ENCODE assay signal across 16 cellular contexts in the genomic region with DNA sequence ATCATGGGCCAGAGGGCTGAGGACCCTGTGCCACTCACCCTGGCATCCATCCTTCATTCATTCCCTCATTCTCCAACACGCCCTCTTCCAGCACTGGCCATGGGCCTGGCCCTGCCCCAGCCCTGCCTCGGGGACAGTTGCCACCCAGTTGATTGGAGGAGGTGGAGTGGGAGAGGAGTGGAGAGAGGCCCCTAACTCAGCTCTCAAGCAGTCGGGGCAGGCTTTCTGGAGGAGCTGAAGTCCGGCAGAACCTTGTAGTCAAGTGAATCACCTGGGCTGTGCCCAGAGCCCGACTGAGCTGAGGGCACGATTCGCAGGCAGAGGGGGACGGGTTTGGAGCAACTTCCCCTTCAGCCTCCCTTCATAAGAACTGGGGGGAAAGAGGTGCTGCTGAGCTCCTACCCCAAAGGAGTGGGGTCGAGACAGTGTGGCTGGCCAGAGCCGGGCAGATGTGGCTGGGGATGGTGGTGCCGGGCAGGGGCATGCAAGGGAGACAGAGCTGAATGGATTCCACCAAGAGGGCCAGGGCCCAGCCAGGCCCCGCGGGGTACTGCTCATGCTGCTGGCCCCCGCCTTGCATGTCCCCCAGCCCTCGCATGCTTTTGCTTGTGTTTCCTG. TPM values are rescaled to one million over a fixed set of nuclear protein-coding genes. Genes with fewer than 3 reads are reported as not detected.
DNase-seq lines count a peak whose midpoint lies in the region; ATAC-seq, FAIRE-seq and TF ChIP-seq lines count a peak whose summit lies in the region.
"Had no signal": no experiment of that assay in that cellular context is flagged by ENCODE, and none has a peak within 500 bp of the region (broad histone marks: within the 10 kb centered on the region; RNA-seq: fewer than 3 reads in every experiment).

No MANE protein-coding gene starts in this region.

- no peak for TF ChIP-seq POLR2A in HepG2 (IDR thresholded peaks at IDR 0.05; ENCODE audit: insufficient read depth in 1 of 2, low read depth in 2 of 2, low read length in 2 of 2)

- no peaks in the 10 kb centered on the region for H3K36me3 ChIP-seq in left ventricle myocardium inferior
- no peaks in the 10 kb centered on the region for H3K36me3 ChIP-seq in HepG2 (replicated peaks in 1 of 2; ENCODE audit: control insufficient read depth in 1 of 2, insufficient read depth in 2 of 2, low read length in 2 of 2)
- H3K36me3 ChIP-seq in upper lobe of right lung, result no peaks in the 10 kb centered on the region
- H3K36me3 ChIP-seq: Peyer's patch had no signal

- H2AFZ ChIP-seq in HepG2 (ENCODE audit: low read length), result no peak overlapping the region

- H3K27ac ChIP-seq in left ventricle myocardium inferior (replicated peaks), result no peak overlapping the region
- no peak overlapping the region for H3K27ac ChIP-seq in HepG2 (ENCODE audit: extremely low read length, insufficient read depth, low read length)
- H3K27ac ChIP-seq in upper lobe of right lung, result no peak overlapping the region
- H3K27ac ChIP-seq: 22Rv1, Peyer's patch had no signal

- H3K9me3 ChIP-seq in left ventricle myocardium inferior (replicated peaks) (no peaks in the 10 kb centered on the region), HepG2 (ENCODE audit: low read length) (no peaks in the 10 kb centered on the region), upper lobe of right lung (no peaks in the 10 kb centered on the region)
- H3K9me3 ChIP-seq: Peyer's patch had no signal

- H3K79me2 ChIP-seq in HepG2 (ENCODE audit: insufficient read depth, low read length), result no peaks in the 10 kb centered on the region

- no peak overlapping the region for H3K9ac ChIP-seq in HepG2 (ENCODE audit: insufficient read depth, low read depth, low read length)

- no peaks in the 10 kb centered on the region for H3K9me3 Mint-ChIP-seq in chondrocyte (ENCODE audit: low read depth)
- no peaks in the 10 kb centered on the region for H3K9me3 Mint-ChIP-seq in progenitor cell of endocrine pancreas (ENCODE audit: low read depth)

- POLR2A ChIA-PET in HepG2 (lab: Yijun Ruan, JAX), result no interaction called here

- no peak for FAIRE-seq in HepG2 (lab: Jason Lieb, UNC)
- FAIRE-seq: G401.6 had no signal

- no peak for TF ChIP-seq RAD21 in HepG2 (CRISPR knock-in tag; IDR thresholded peaks at IDR 0.05)

- no peaks in the 10 kb centered on the region for H3K27me3 Mint-ChIP-seq in chondrocyte (ENCODE audit: low read depth)
- peaks cover 4% of the 10 kb centered on the region for H3K27me3 Mint-ChIP-seq in progenitor cell of endocrine pancreas

- ATAC-seq in Right ventricle myocardium inferior, result no peak
- peak; percentile 60 for ATAC-seq in HepG2
- peak; percentile 10 for ATAC-seq in upper lobe of right lung
- no peak for ATAC-seq in GM21786 (IDR thresholded peaks at IDR 0.05; ENCODE audit: unreplicated experiment)

- intact Hi-C loops in Right ventricle myocardium inferior (cut with DNase I), result no loop called here
- intact Hi-C loops in left ventricle myocardium inferior (cut with micrococcal nuclease), result no loop called here
- intact Hi-C loops in HepG2 (cut with micrococcal nuclease; ENCODE audit: unreplicated experiment), result no loop called here
- intact Hi-C loops in upper lobe of right lung (cut with DNase I), result no loop called here

- H3K27ac Mint-ChIP-seq in chondrocyte (ENCODE audit: unreplicated experiment) (peak overlapping the region; percentile 32), progenitor cell of endocrine pancreas (no peak overlapping the region)

- no peaks in the 10 kb centered on the region for H3K4me1 ChIP-seq in left ventricle myocardium inferior
- H3K4me1 ChIP-seq in HepG2 (ENCODE audit: insufficient read depth, low read length), result no peaks in the 10 kb centered on the region
- H3K4me1 ChIP-seq in upper lobe of right lung, result no peaks in the 10 kb centered on the region
- H3K4me1 ChIP-seq: Peyer's patch had no signal

- H3K27me3 ChIP-seq in left ventricle myocardium inferior (ENCODE audit: low read depth) (peaks cover 4% of the 10 kb centered on the region), HepG2 (ENCODE audit: control insufficient read depth in 1 of 2, insufficient read depth in 2 of 2, low read length in 2 of 2) (peaks cover 5 to 30% of the 10 kb centered on the region in 2 experiments; a peak in 3 of 5 replicates), upper lobe of right lung (no peaks in the 10 kb centered on the region)
- H3K27me3 ChIP-seq: Peyer's patch had no signal

- H4K20me1 ChIP-seq in HepG2 (ENCODE audit: insufficient read depth, low read length), result no peaks in the 10 kb centered on the region

- BruUV-seq in HepG2 (replicated peaks; lab: Mats Ljungman, UMichigan), result no TSS peak

- CTCF ChIA-PET in HepG2 (lab: Yijun Ruan, JAX; ENCODE audit: low intra/inter-chr PET ratio, low total read pairs), result no interaction called here

- TF ChIP-seq EP300 in HepG2 (IDR thresholded peaks at IDR 0.05; ENCODE audit: low read depth in 2 of 2, low read length in 2 of 2) (no peak), HepG2 (CRISPR knock-in tag; IDR thresholded peaks at IDR 0.05; ENCODE audit: borderline replicate concordance) (no peak)

- DNase-seq in Right ventricle myocardium inferior (ENCODE audit: missing footprints), result peak; percentile 30
- DNase-seq in left ventricle myocardium inferior, result no peak
- DNase-seq in chondrocyte (ENCODE audit: low spot score), result no peak
- no peak for DNase-seq in HepG2 (ENCODE audit: low spot score)
- DNase-seq in upper lobe of right lung, result no peak
- DNase-seq in nucleus accumbens (lab: John Stamatoyannopoulos, UW), result no peak
- no peak for DNase-seq in progenitor cell of endocrine pancreas (ENCODE audit: low spot score, unreplicated experiment)
- DNase-seq: DND-41, GOT3, NCI-H2081 treated with DMSO at 0.1 percent for 48 hours, NCI-H510A treated with DMSO at 0.1 percent for 48 hours, SIG-M5 had no signal

- H3K36me3 Mint-ChIP-seq in chondrocyte (ENCODE audit: low read depth), result peaks cover 7% of the 10 kb centered on the region
- no peaks in the 10 kb centered on the region for H3K36me3 Mint-ChIP-seq in progenitor cell of endocrine pancreas (ENCODE audit: insufficient read depth)

- no peaks in the 10 kb centered on the region for H3K4me1 Mint-ChIP-seq in chondrocyte (ENCODE audit: low read depth)
- H3K4me1 Mint-ChIP-seq in progenitor cell of endocrine pancreas (ENCODE audit: low read depth), result no peaks in the 10 kb centered on the region

- TF ChIP-seq CTCF in left ventricle myocardium inferior (IDR thresholded peaks at IDR 0.05; ENCODE audit: borderline replicate concordance) (no peak), chondrocyte (IDR thresholded peaks at IDR 0.05) (no peak), HepG2 (CRISPR knock-in tag; IDR thresholded peaks at IDR 0.05) (no peak), upper lobe of right lung (IDR thresholded peaks at IDR 0.05) (no peak), progenitor cell of endocrine pancreas (IDR thresholded peaks at IDR 0.05; ENCODE audit: unreplicated experiment) (no peak)

- H3K4me3 Mint-ChIP-seq in chondrocyte (ENCODE audit: unreplicated experiment), result no peak overlapping the region
- no peak overlapping the region for H3K4me3 Mint-ChIP-seq in progenitor cell of endocrine pancreas (ENCODE audit: low read depth)

- WGBS in HepG2 (ENCODE audit: low lambda C conversion rate), result 15% methylated on average over 7 of the region's 15 CpGs

- H3K4me2 ChIP-seq in HepG2 (ENCODE audit: low read depth, low read length), result no peak overlapping the region

- H3K4me3 ChIP-seq in left ventricle myocardium inferior (no peak overlapping the region), HepG2 (replicated peaks in 1 of 3; ENCODE audit: insufficient read depth in 1 of 3, low read depth in 2 of 3, low read length in 3 of 3) (no peak overlapping the region), upper lobe of right lung (no peak overlapping the region)
- H3K4me3 ChIP-seq: Peyer's patch had no signal

- in situ Hi-C loops in HepG2 (cut with HindIII; ENCODE audit: extremely low pct_ligation_motif_present, low pct_unique_long_range_greater_than_20kb), result no loop called here

RNA-seq across cellular contexts. Expression of gene DNM1, which starts 29.7 kb away (rescaled TPM):
- total RNA-seq in Right ventricle myocardium inferior (6.1 TPM), left ventricle myocardium inferior (4.9 TPM), chondrocyte (87.0 to 127 TPM (median 91.9 TPM) in 3 replicates), HepG2 (2016; rRNA removed; fragmentation: Illumina TruSeq; extraction: Trizol) (0.13 and 0.15 TPM in 2 replicates), upper lobe of right lung (5.2 TPM), progenitor cell of endocrine pancreas (34.1 and 38.0 TPM in 2 replicates)
- total RNA-seq in HepG2 (2016; cell fraction: cytosol; rRNA removed; fragmentation: Illumina TruSeq; extraction: Trizol; ENCODE audit: low read depth), result 0.10 TPM in 1 of 2 replicates, not detected in the other
- total RNA-seq in HepG2 (2016; cell fraction: insoluble cytoplasmic fraction; rRNA removed; fragmentation: Illumina TruSeq; extraction: Trizol), result 0.15 TPM in 1 of 2 replicates, not detected in the other
- total RNA-seq in HepG2 (2016; cell fraction: membrane; rRNA removed; fragmentation: Illumina TruSeq; extraction: Trizol), result 0.21 TPM in 1 of 2 replicates, not detected in the other
- total RNA-seq in HepG2 (2016; cell fraction: nucleus; rRNA removed; fragmentation: Illumina TruSeq; extraction: Trizol), result 0.22 and 0.38 TPM in 2 replicates
- polyA plus RNA-seq in HepG2 (2011; rRNA removed), result 0.58 and 0.91 TPM in 2 replicates
- polyA plus RNA-seq in HepG2 (2011; cell fraction: cytosol; rRNA removed), result 0.10 and 0.23 TPM in 2 replicates
- 5.5 and 6.4 TPM in 2 replicates for polyA plus RNA-seq in HepG2 (2011; cell fraction: nucleus; rRNA removed)
- polyA plus RNA-seq in HepG2 (2012), result 1.1 and 1.8 TPM in 2 replicates
- polyA plus RNA-seq in HepG2 (2016; cell fraction: cytosol; fragmentation: Illumina TruSeq; extraction: Trizol; ENCODE audit: low read depth), result 0.06 and 2.2 TPM in 2 replicates
- polyA plus RNA-seq in HepG2 (2016; cell fraction: insoluble cytoplasmic fraction; fragmentation: Illumina TruSeq; extraction: Trizol; ENCODE audit: low read depth), result 0.17 and 0.45 TPM in 2 replicates
- polyA plus RNA-seq in HepG2 (2016; cell fraction: membrane; fragmentation: Illumina TruSeq; extraction: Trizol; ENCODE audit: low read depth), result 0.13 TPM in 1 of 2 replicates, not detected in the other
- polyA plus RNA-seq in HepG2 (2016; cell fraction: nucleus; fragmentation: Illumina TruSeq; extraction: Trizol; ENCODE audit: insufficient read depth, low read depth), result 0.47 and 1.9 TPM in 2 replicates
- 2.0 and 4.0 TPM in 2 replicates for polyA minus RNA-seq in HepG2 (2011; rRNA and poly(A)+ RNA removed; ENCODE audit: low replicate concordance)
- polyA minus RNA-seq in HepG2 (2011; cell fraction: cytosol; rRNA and poly(A)+ RNA removed), result 0.69 TPM in 1 of 2 replicates, not detected in the other
- polyA minus RNA-seq in HepG2 (2011; cell fraction: nucleus; rRNA and poly(A)+ RNA removed), result 5.0 and 6.2 TPM in 2 replicates

RNA-seq across cellular contexts. Expression of gene CIZ1, which starts 41.5 kb away (rescaled TPM):
- total RNA-seq in Right ventricle myocardium inferior (69.3 TPM), left ventricle myocardium inferior (74.9 TPM), chondrocyte (130 to 147 TPM (median 140 TPM) in 3 replicates), HepG2 (2016; rRNA removed; fragmentation: Illumina TruSeq; extraction: Trizol) (25.8 and 30.6 TPM in 2 replicates), upper lobe of right lung (107 TPM), progenitor cell of endocrine pancreas (155 and 164 TPM in 2 replicates)
- total RNA-seq in HepG2 (2016; cell fraction: cytosol; rRNA removed; fragmentation: Illumina TruSeq; extraction: Trizol; ENCODE audit: low read depth), result 36.1 and 38.7 TPM in 2 replicates
- 18.6 and 29.5 TPM in 2 replicates for total RNA-seq in HepG2 (2016; cell fraction: insoluble cytoplasmic fraction; rRNA removed; fragmentation: Illumina TruSeq; extraction: Trizol)
- 57.5 and 63.8 TPM in 2 replicates for total RNA-seq in HepG2 (2016; cell fraction: membrane; rRNA removed; fragmentation: Illumina TruSeq; extraction: Trizol)
- 29.5 and 33.7 TPM in 2 replicates for total RNA-seq in HepG2 (2016; cell fraction: nucleus; rRNA removed; fragmentation: Illumina TruSeq; extraction: Trizol)
- polyA plus RNA-seq in HepG2 (2011; rRNA removed), result 50.3 and 54.7 TPM in 2 replicates
- 20.5 and 28.3 TPM in 2 replicates for polyA plus RNA-seq in HepG2 (2011; cell fraction: cytosol; rRNA removed)
- 114 and 121 TPM in 2 replicates for polyA plus RNA-seq in HepG2 (2011; cell fraction: nucleus; rRNA removed)
- polyA plus RNA-seq in HepG2 (2012), result 52.9 and 73.1 TPM in 2 replicates
- 70.7 and 77.7 TPM in 2 replicates for polyA plus RNA-seq in HepG2 (2016; cell fraction: cytosol; fragmentation: Illumina TruSeq; extraction: Trizol; ENCODE audit: low read depth)
- polyA plus RNA-seq in HepG2 (2016; cell fraction: insoluble cytoplasmic fraction; fragmentation: Illumina TruSeq; extraction: Trizol; ENCODE audit: low read depth), result 39.9 and 54.4 TPM in 2 replicates
- polyA plus RNA-seq in HepG2 (2016; cell fraction: membrane; fragmentation: Illumina TruSeq; extraction: Trizol; ENCODE audit: low read depth), result 97.4 and 105 TPM in 2 replicates
- polyA plus RNA-seq in HepG2 (2016; cell fraction: nucleus; fragmentation: Illumina TruSeq; extraction: Trizol; ENCODE audit: insufficient read depth, low read depth), result 115 and 119 TPM in 2 replicates
- polyA minus RNA-seq in HepG2 (2011; rRNA and poly(A)+ RNA removed; ENCODE audit: low replicate concordance), result 51.1 and 193 TPM in 2 replicates
- polyA minus RNA-seq in HepG2 (2011; cell fraction: cytosol; rRNA and poly(A)+ RNA removed), result 20.0 and 26.1 TPM in 2 replicates
- 18.0 and 23.8 TPM in 2 replicates for polyA minus RNA-seq in HepG2 (2011; cell fraction: nucleus; rRNA and poly(A)+ RNA removed)

RNA-seq across cellular contexts. Expression of gene GOLGA2, which starts 42.9 kb away (rescaled TPM):
- total RNA-seq in Right ventricle myocardium inferior, result 76.4 TPM
- 86.9 TPM for total RNA-seq in left ventricle myocardium inferior
- total RNA-seq in chondrocyte, result 201 to 243 TPM (median 210 TPM) in 3 replicates
- 35.4 and 45.8 TPM in 2 replicates for total RNA-seq in HepG2 (2016; rRNA removed; fragmentation: Illumina TruSeq; extraction: Trizol)
- total RNA-seq in HepG2 (2016; cell fraction: cytosol; rRNA removed; fragmentation: Illumina TruSeq; extraction: Trizol; ENCODE audit: low read depth), result 6.4 and 8.4 TPM in 2 replicates
- total RNA-seq in HepG2 (2016; cell fraction: insoluble cytoplasmic fraction; rRNA removed; fragmentation: Illumina TruSeq; extraction: Trizol), result 31.1 and 49.9 TPM in 2 replicates
- 10.9 and 13.1 TPM in 2 replicates for total RNA-seq in HepG2 (2016; cell fraction: membrane; rRNA removed; fragmentation: Illumina TruSeq; extraction: Trizol)
- total RNA-seq in HepG2 (2016; cell fraction: nucleus; rRNA removed; fragmentation: Illumina TruSeq; extraction: Trizol), result 42.8 and 46.0 TPM in 2 replicates
- 43.0 and 45.3 TPM in 2 replicates for polyA plus RNA-seq in HepG2 (2011; rRNA removed)
- polyA plus RNA-seq in HepG2 (2011; cell fraction: cytosol; rRNA removed), result 21.2 and 23.8 TPM in 2 replicates
- 61.8 and 75.6 TPM in 2 replicates for polyA plus RNA-seq in HepG2 (2011; cell fraction: nucleus; rRNA removed)
- polyA plus RNA-seq in HepG2 (2012), result 38.1 and 47.2 TPM in 2 replicates
- 2.0 and 2.7 TPM in 2 replicates for polyA plus RNA-seq in HepG2 (2016; cell fraction: cytosol; fragmentation: Illumina TruSeq; extraction: Trizol; ENCODE audit: low read depth)
- 30.5 and 39.7 TPM in 2 replicates for polyA plus RNA-seq in HepG2 (2016; cell fraction: insoluble cytoplasmic fraction; fragmentation: Illumina TruSeq; extraction: Trizol; ENCODE audit: low read depth)
- 4.6 and 5.4 TPM in 2 replicates for polyA plus RNA-seq in HepG2 (2016; cell fraction: membrane; fragmentation: Illumina TruSeq; extraction: Trizol; ENCODE audit: low read depth)
- polyA plus RNA-seq in HepG2 (2016; cell fraction: nucleus; fragmentation: Illumina TruSeq; extraction: Trizol; ENCODE audit: insufficient read depth, low read depth), result 113 and 115 TPM in 2 replicates
- 35.4 and 37.7 TPM in 2 replicates for polyA minus RNA-seq in HepG2 (2011; rRNA and poly(A)+ RNA removed; ENCODE audit: low replicate concordance)
- 20.2 and 23.6 TPM in 2 replicates for polyA minus RNA-seq in HepG2 (2011; cell fraction: cytosol; rRNA and poly(A)+ RNA removed)
- polyA minus RNA-seq in HepG2 (2011; cell fraction: nucleus; rRNA and poly(A)+ RNA removed), result 62.4 and 64.2 TPM in 2 replicates
- 88.7 TPM for total RNA-seq in upper lobe of right lung
- total RNA-seq in progenitor cell of endocrine pancreas, result 87.0 and 108 TPM in 2 replicates

RNA-seq across cellular contexts. Expression of gene SWI5, which starts 43.2 kb away (rescaled TPM):
- total RNA-seq in Right ventricle myocardium inferior (14.9 TPM), left ventricle myocardium inferior (16.2 TPM), chondrocyte (29.4 to 33.7 TPM (median 31.7 TPM) in 3 replicates), HepG2 (2016; rRNA removed; fragmentation: Illumina TruSeq; extraction: Trizol) (39.2 and 46.5 TPM in 2 replicates), upper lobe of right lung (18.9 TPM), progenitor cell of endocrine pancreas (18.8 and 20.7 TPM in 2 replicates)
- total RNA-seq in HepG2 (2016; cell fraction: cytosol; rRNA removed; fragmentation: Illumina TruSeq; extraction: Trizol; ENCODE audit: low read depth), result 10.4 and 11.6 TPM in 2 replicates
- 42.5 and 47.8 TPM in 2 replicates for total RNA-seq in HepG2 (2016; cell fraction: insoluble cytoplasmic fraction; rRNA removed; fragmentation: Illumina TruSeq; extraction: Trizol)
- 25.1 and 25.9 TPM in 2 replicates for total RNA-seq in HepG2 (2016; cell fraction: membrane; rRNA removed; fragmentation: Illumina TruSeq; extraction: Trizol)
- 15.1 and 18.1 TPM in 2 replicates for total RNA-seq in HepG2 (2016; cell fraction: nucleus; rRNA removed; fragmentation: Illumina TruSeq; extraction: Trizol)
- polyA plus RNA-seq in HepG2 (2011; rRNA removed), result 41.0 and 48.7 TPM in 2 replicates
- 45.9 and 57.9 TPM in 2 replicates for polyA plus RNA-seq in HepG2 (2011; cell fraction: cytosol; rRNA removed)
- polyA plus RNA-seq in HepG2 (2011; cell fraction: nucleus; rRNA removed), result 18.6 and 19.1 TPM in 2 replicates
- 22.3 and 22.7 TPM in 2 replicates for polyA plus RNA-seq in HepG2 (2012)
- polyA plus RNA-seq in HepG2 (2016; cell fraction: cytosol; fragmentation: Illumina TruSeq; extraction: Trizol; ENCODE audit: low read depth), result 16.0 and 21.0 TPM in 2 replicates
- polyA plus RNA-seq in HepG2 (2016; cell fraction: insoluble cytoplasmic fraction; fragmentation: Illumina TruSeq; extraction: Trizol; ENCODE audit: low read depth), result 58.7 and 61.9 TPM in 2 replicates
- polyA plus RNA-seq in HepG2 (2016; cell fraction: membrane; fragmentation: Illumina TruSeq; extraction: Trizol; ENCODE audit: low read depth), result 28.9 and 29.7 TPM in 2 replicates
- 30.7 and 35.4 TPM in 2 replicates for polyA plus RNA-seq in HepG2 (2016; cell fraction: nucleus; fragmentation: Illumina TruSeq; extraction: Trizol; ENCODE audit: insufficient read depth, low read depth)
- 15.4 and 63.7 TPM in 2 replicates for polyA minus RNA-seq in HepG2 (2011; rRNA and poly(A)+ RNA removed; ENCODE audit: low replicate concordance)
- 4.9 and 5.7 TPM in 2 replicates for polyA minus RNA-seq in HepG2 (2011; cell fraction: cytosol; rRNA and poly(A)+ RNA removed)
- 6.8 and 9.6 TPM in 2 replicates for polyA minus RNA-seq in HepG2 (2011; cell fraction: nucleus; rRNA and poly(A)+ RNA removed)

Comparison
In these comparisons a context has a peak if more than half of its experiments do, and no peak if none do; other contexts are left out.
1. ATAC-seq: peak in HepG2 (single experiment) and upper lobe of right lung (single experiment); none in Right ventricle myocardium inferior (single experiment) and GM21786 (single experiment).